Comparison of ENCODE assay signal across 15 cellular contexts in genomic region chr20:11451793-11452291, GRCh38.
DNase-seq lines count a peak whose midpoint lies in the region; ATAC-seq, FAIRE-seq and TF ChIP-seq lines count a peak whose summit lies in the region.
"Had no signal": no experiment of that assay in that cellular context is flagged by ENCODE, and none has a peak within 500 bp of the region (broad histone marks: within the 10 kb centered on the region; RNA-seq: fewer than 3 reads in every experiment).

No MANE protein-coding gene starts in this region.

- H3K4me3 Mint-ChIP-seq in dendritic cell treated with granulocyte-macrophage colony-stimulating factor and Interleukin-4, amounts not matched to agents 40 ng/mL and 50 ng/mL, for 4 days = no peak overlapping the region
- H3K4me3 Mint-ChIP-seq: activated B cell treated with CpG ODN at 0.5 μM for 24 hours had no signal

- H3K36me3 ChIP-seq in mesodermal cell (ENCODE audit: control insufficient read depth, insufficient read depth, low read length) = no peaks in the 10 kb centered on the region
- H3K36me3 ChIP-seq: tibial artery had no signal

- TF ChIP-seq EP300 in A549 (IDR thresholded peaks at IDR 0.05) = no peak

- intact Hi-C loops in dendritic cell treated with granulocyte-macrophage colony-stimulating factor and Interleukin-4, amounts not matched to agents 40 ng/mL and 50 ng/mL, for 4 days (cut with micrococcal nuclease) = no loop called here

- peak overlapping the region; percentile 69 for H3K27ac Mint-ChIP-seq in dendritic cell treated with granulocyte-macrophage colony-stimulating factor and Interleukin-4, amounts not matched to agents 40 ng/mL and 50 ng/mL, for 4 days
- H3K27ac Mint-ChIP-seq: activated B cell treated with CpG ODN at 0.5 μM for 24 hours had no signal

- H3K36me3 Mint-ChIP-seq in dendritic cell treated with granulocyte-macrophage colony-stimulating factor and Interleukin-4, amounts not matched to agents 40 ng/mL and 50 ng/mL, for 4 days (ENCODE audit: low read depth) = no peaks in the 10 kb centered on the region

- no peak for TF ChIP-seq CTCF in A549 (IDR thresholded peaks at IDR 0.05)

- POLR2A ChIA-PET in A549 (lab: Yijun Ruan, JAX) = no interaction called here

- no peak for TF ChIP-seq POLR2A in A549 (IDR thresholded peaks at IDR 0.05; ENCODE audit: low read length)

- CTCF ChIA-PET in A549 (lab: Yijun Ruan, JAX) = interaction anchor here (0.5 to 2.0 kb wide), 2 partner anchors 11 to 697 kb away, joined by 4 to 7 read pairs; no protein-coding TSS in a partner anchor

- no peak for TF ChIP-seq RAD21 in A549 (conservative IDR thresholded peaks at IDR 0.05 in 1 of 2, IDR thresholded peaks at IDR 0.05 in 1 of 2)

- 79% methylated on average over 7 of the region's 7 CpGs for WGBS in A549 (ENCODE audit: missing lambda C conversion rate)
- 40 to 41% methylated on average over 1 to 4 of the region's 7 CpGs for WGBS in mesodermal cell (ENCODE audit: insufficient coverage in 2 of 2), 2 experiments

- H3K4me3 ChIP-seq in A549 = no peak overlapping the region
- no peak overlapping the region for H3K4me3 ChIP-seq in mesodermal cell (ENCODE audit: extremely low read depth, insufficient read depth, low read length, poor library complexity, severe bottlenecking)
- H3K4me3 ChIP-seq: dorsolateral prefrontal cortex, tibial artery had no signal

- H3K4me1 Mint-ChIP-seq in dendritic cell treated with granulocyte-macrophage colony-stimulating factor and Interleukin-4, amounts not matched to agents 40 ng/mL and 50 ng/mL, for 4 days (ENCODE audit: low read depth) = peaks cover 42% of the 10 kb centered on the region
- H3K4me1 Mint-ChIP-seq: activated B cell treated with CpG ODN at 0.5 μM for 24 hours had no signal

- peaks cover 8% of the 10 kb centered on the region for H3K9me3 Mint-ChIP-seq in dendritic cell treated with granulocyte-macrophage colony-stimulating factor and Interleukin-4, amounts not matched to agents 40 ng/mL and 50 ng/mL, for 4 days

- H3K9me3 ChIP-seq in A549 = 0 out of 3 replicates have a peak, but pooled peaks cover 3% of the 10 kb centered on the region
- H3K9me3 ChIP-seq in mesodermal cell (ENCODE audit: control insufficient read depth, low read length) = no peaks in the 10 kb centered on the region
- H3K9me3 ChIP-seq: tibial artery had no signal

- no peak overlapping the region for H3K4me2 ChIP-seq in A549

- H3K27me3 Mint-ChIP-seq in dendritic cell treated with granulocyte-macrophage colony-stimulating factor and Interleukin-4, amounts not matched to agents 40 ng/mL and 50 ng/mL, for 4 days = no peaks in the 10 kb centered on the region
- H3K27me3 Mint-ChIP-seq: activated B cell treated with CpG ODN at 0.5 μM for 24 hours had no signal

- DNase-seq in A549 (ENCODE audit: low read depth in 1 of 2, low spot score in 1 of 2) (no peak), M059J (ENCODE audit: low read depth) (peak; percentile 70), NCI-H146 treated with DMSO at 0.1 percent for 48 hours (lab: John Stamatoyannopoulos, UW; ENCODE audit: unreplicated experiment) (no peak), iPS-NIHi7 (ENCODE audit: extremely low spot score) (no peak)
- DNase-seq: activated B cell treated with CpG ODN at 0.5 μM for 24 hours; activated effector memory CD4-positive, alpha-beta T cell treated with anti-CD3 and anti-CD28 coated beads, Interleukin-2, amount 50 U/mL, for 16 hours; GF-D8; tibial artery had no signal

- ATAC-seq in A549 (no peak), HG02759 (IDR thresholded peaks at IDR 0.05; ENCODE audit: unreplicated experiment) (no peak), GM21526 (IDR thresholded peaks at IDR 0.05; ENCODE audit: low FRiP score, unreplicated experiment) (no peak)

- peaks cover 48% of the 10 kb centered on the region for H3K4me1 ChIP-seq in A549
- peaks cover 45% of the 10 kb centered on the region for H3K4me1 ChIP-seq in mesodermal cell (ENCODE audit: control insufficient read depth, insufficient read depth, low read length, poor library complexity, severe bottlenecking)
- H3K4me1 ChIP-seq: parathyroid adenoma had no signal

- H3K27ac ChIP-seq in A549 (peak overlapping the region; percentile 88 to 90), mesodermal cell (ENCODE audit: low read depth, low read length, severe bottlenecking) (peak overlapping the region; percentile 85)
- H3K27ac ChIP-seq: dorsolateral prefrontal cortex, parathyroid adenoma, tibial artery had no signal

- FAIRE-seq in A549 (lab: Jason Lieb, UNC) = no peak
- FAIRE-seq: H54 had no signal

TF ChIP-seq in A549, 52 proteins besides CTCF, POLR2A, EP300 and RAD21:
- TF ChIP-seq CBX8 (IDR thresholded peaks at IDR 0.05) = no peak
- no peak for TF ChIP-seq E2F6 (IDR thresholded peaks at IDR 0.05; ENCODE audit: borderline replicate concordance, low read depth)
- no peak for TF ChIP-seq ATOH8 (CRISPR knock-in tag; IDR thresholded peaks at IDR 0.05; ENCODE audit: low read depth)
